Comparison of ENCODE assay signal across 15 cellular contexts in the genomic region with DNA sequence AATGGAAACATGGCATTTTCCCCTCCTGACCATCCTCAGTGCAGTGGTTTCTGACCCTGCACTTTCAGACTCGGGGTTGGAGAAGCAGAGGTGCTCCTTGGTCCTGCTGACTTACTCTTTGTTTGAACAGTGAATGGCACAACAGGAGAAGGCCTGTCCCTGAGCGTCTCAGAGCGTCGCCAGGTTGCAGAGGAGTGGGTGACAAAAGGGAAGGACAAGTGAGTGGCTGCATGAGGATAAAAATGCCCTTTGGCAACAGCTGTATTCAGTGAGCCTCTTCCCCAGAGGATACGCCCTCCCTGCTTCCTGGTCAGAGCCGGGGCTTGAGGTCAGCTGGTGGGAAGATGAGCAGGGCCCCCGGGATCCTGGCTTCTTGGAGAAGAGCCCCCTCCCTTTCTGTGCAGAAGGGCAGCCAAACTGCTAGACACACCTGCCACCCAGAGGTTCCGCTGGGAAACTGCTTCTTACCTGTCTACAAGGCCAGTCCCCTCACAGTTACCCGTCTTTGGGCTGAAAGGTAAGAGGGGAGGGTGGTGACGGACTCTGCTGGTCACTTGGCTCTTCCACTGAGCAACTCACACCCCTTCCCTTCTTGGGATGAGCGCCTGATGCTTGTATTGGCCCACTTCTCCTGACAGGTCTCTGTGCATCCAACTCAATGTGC. TPM values are rescaled to one million over a fixed set of nuclear protein-coding genes. Genes with fewer than 3 reads are reported as not detected.
DNase-seq lines count a peak whose midpoint lies in the region; ATAC-seq and TF ChIP-seq lines count a peak whose summit lies in the region.
"Had no signal": no experiment of that assay in that cellular context is flagged by ENCODE, and none has a peak within 500 bp of the region (broad histone marks: within the 10 kb centered on the region; RNA-seq: fewer than 3 reads in every experiment).

No MANE protein-coding gene starts in this region.

- DNase-seq in NCI-H748 (lab: John Stamatoyannopoulos, UW; ENCODE audit: unreplicated experiment) (peak; percentile 36), epithelial cell of esophagus (ENCODE audit: low read depth) (peak; percentile 32), endothelial cell (ENCODE audit: low spot score) (no peak), NCI-H128 (lab: John Stamatoyannopoulos, UW; ENCODE audit: unreplicated experiment) (no peak), GM19240 (ENCODE audit: insufficient read length, low spot score) (no peak)
- DNase-seq: brain microvascular endothelial cell; mucosa of descending colon; NCI-H524 treated with DMSO at 0.1 percent for 48 hours; stimulated activated CD4-positive, alpha-beta T cell treated with anti-CD3 and anti-CD28 coated beads, Interleukin-2, amount 100 ng/mL, for 48 hours; stimulated activated naive CD4-positive, alpha-beta T cell treated with Interleukin-2 at 50 U/mL for 16 hours; SW 1271 had no signal

- H3K27ac ChIP-seq in 22Rv1: no peak overlapping the region
- H3K27ac ChIP-seq: brain microvascular endothelial cell had no signal

- TF ChIP-seq CTCF in 22Rv1 (IDR thresholded peaks at IDR 0.05) (peak; percentile 34; the same call in 1 of the 2 replicates), GM12875 (IDR thresholded peaks at IDR 0.05; ENCODE audit: borderline replicate concordance, insufficient read depth, low read depth, low read length) (0 out of 2 replicates have a peak, but pooled peaks have one; percentile 1), epithelial cell of esophagus (IDR thresholded peaks at IDR 0.05; ENCODE audit: insufficient read depth, low read depth, low read length, missing control alignments) (peak; percentile 42), endothelial cell (IDR thresholded peaks at IDR 0.05; ENCODE audit: unreplicated experiment) (no peak)

- H3K36me3 Mint-ChIP-seq in endothelial cell (ENCODE audit: low read depth, unreplicated experiment): no peaks in the 10 kb centered on the region

- ATAC-seq in GM18498 (IDR thresholded peaks at IDR 0.05; ENCODE audit: unreplicated experiment): no peak
- ATAC-seq: mucosa of descending colon had no signal

- no peak overlapping the region for H3K27ac Mint-ChIP-seq in endothelial cell (ENCODE audit: unreplicated experiment)
- H3K27ac Mint-ChIP-seq: activated T-helper 2 cell treated with anti-CD3 and anti-CD28 coated beads, Interferon-gamma antibody, Interleukin-2, Interleukin-4, amounts not matched to agents 10 μg/mL and 5 μg/mL and 100 μg/mL, durations not matched to agents 14 hours and 24 hours and 36 hours had no signal

- H3K4me3 Mint-ChIP-seq in endothelial cell (ENCODE audit: unreplicated experiment): no peak overlapping the region

- no peaks in the 10 kb centered on the region for H3K4me1 Mint-ChIP-seq in endothelial cell (ENCODE audit: unreplicated experiment)

- H3K4me3 ChIP-seq in GM12875 (ENCODE audit: low read depth, low read length): no peak overlapping the region
- H3K4me3 ChIP-seq in epithelial cell of esophagus (ENCODE audit: low read length): no peak overlapping the region
- H3K4me3 ChIP-seq: mucosa of descending colon had no signal

- H3K27me3 Mint-ChIP-seq in endothelial cell (ENCODE audit: unreplicated experiment): no peaks in the 10 kb centered on the region

- H3K9me3 Mint-ChIP-seq in endothelial cell (ENCODE audit: unreplicated experiment): no peaks in the 10 kb centered on the region
- H3K9me3 Mint-ChIP-seq: activated T-helper 2 cell treated with anti-CD3 and anti-CD28 coated beads, Interferon-gamma antibody, Interleukin-2, Interleukin-4, amounts not matched to agents 10 μg/mL and 5 μg/mL and 100 μg/mL, durations not matched to agents 14 hours and 24 hours and 36 hours had no signal

RNA-seq across cellular contexts. Expression of a gene that starts 16.6 kb away (rescaled TPM):
- 4.8 TPM for total RNA-seq in endothelial cell (ENCODE audit: unreplicated experiment)

RNA-seq across cellular contexts. Expression of a gene that starts 33.0 kb away (rescaled TPM):
- 182 TPM for total RNA-seq in endothelial cell (ENCODE audit: unreplicated experiment)

Comparison
In these comparisons a context has a peak if more than half of its experiments do, and no peak if none do; other contexts are left out.
1. DNase-seq: peak in NCI-H748 (single experiment) and epithelial cell of esophagus (single experiment); none in endothelial cell (single experiment), NCI-H128 (single experiment) and GM19240 (single experiment).